17 cellular contexts compared by ENCODE assay signal in genomic region chr7:149281508-149282330, GRCh38. TPM values are rescaled to one million over a fixed set of nuclear protein-coding genes. Genes with fewer than 3 reads are reported as not detected.
A peak's percentile ranks its signal among the peaks of the same experiment; 100 is the strongest.
DNase-seq lines count a peak whose midpoint lies in the region; ATAC-seq, FAIRE-seq and TF ChIP-seq lines count a peak whose summit lies in the region.
"Had no signal": no experiment of that assay in that cellular context is flagged by ENCODE, and none has a peak within 500 bp of the region (broad histone marks: within the 10 kb centered on the region; RNA-seq: fewer than 3 reads in every experiment).

No MANE protein-coding gene starts in this region.

- H3K27me3 Mint-ChIP-seq in activated CD4-positive, alpha-beta T cell treated with anti-CD3 and anti-CD28 coated beads, Interleukin-2, amount 10 ng/mL, durations not matched to agents 24 days and 14 days: no peaks in the 10 kb centered on the region
- H3K27me3 Mint-ChIP-seq: CD4-positive, alpha-beta memory T cell had no signal

- H3K79me1 ChIP-seq in mesenchymal stem cell (replicated peaks; ENCODE audit: low read length, poor library complexity, severe bottlenecking): peaks cover 12% of the 10 kb centered on the region

- H2BK120ac ChIP-seq in mesenchymal stem cell (ENCODE audit: low read depth, low read length): no peak overlapping the region

- H3K9me1 ChIP-seq in K562 (ENCODE audit: control insufficient read depth, insufficient read depth, low read length): no peaks in the 10 kb centered on the region

- no TSS peak for BruUV-seq in K562 (replicated peaks; lab: Mats Ljungman, UMichigan)

- H3K9me3 Mint-ChIP-seq in activated CD4-positive, alpha-beta T cell treated with anti-CD3 and anti-CD28 coated beads, Interleukin-2, amount 10 ng/mL, durations not matched to agents 24 days and 14 days: no peaks in the 10 kb centered on the region
- no peaks in the 10 kb centered on the region for H3K9me3 Mint-ChIP-seq in stimulated activated effector memory CD8-positive, alpha-beta T cell treated with anti-CD3 and anti-CD28 coated beads, Interleukin-12 subunit alpha, Interleukin-12 subunit beta, amount 100 ng/mL, for 72 hours
- H3K9me3 Mint-ChIP-seq: CD4-positive, alpha-beta memory T cell had no signal

- H3K4me1 ChIP-seq in K562 (replicated peaks in 1 of 2; ENCODE audit: control insufficient read depth in 2 of 2, insufficient read depth in 2 of 2, low read length in 2 of 2) (peaks cover 0 to 26% of the 10 kb centered on the region in 2 experiments; a peak in 2 of 5 replicates), mesenchymal stem cell (ENCODE audit: control insufficient read depth, insufficient read depth, low read depth, low read length) (peaks cover 6% of the 10 kb centered on the region)

- no peak for TF ChIP-seq RAD21 in K562 (CRISPR knock-in tag; conservative IDR thresholded peaks at IDR 0.05 in 1 of 2, IDR thresholded peaks at IDR 0.05 in 1 of 2)

- no peak overlapping the region for H2BK12ac ChIP-seq in mesenchymal stem cell (ENCODE audit: low read length in 2 of 2)

- no peak overlapping the region for H2BK5ac ChIP-seq in mesenchymal stem cell (ENCODE audit: low read depth, low read length, poor library complexity, severe bottlenecking)

- no peak overlapping the region for H3K18ac ChIP-seq in mesenchymal stem cell (ENCODE audit: low read depth in 1 of 2, low read length in 2 of 2)

- H3K4me3 ChIP-seq in K562 (no peak overlapping the region), mesenchymal stem cell (ENCODE audit: insufficient read depth in 1 of 2, low read depth in 1 of 2, low read length in 2 of 2) (no peak overlapping the region), coronary artery (no peak overlapping the region)
- H3K4me3 ChIP-seq: BLaER1 had no signal

- in situ Hi-C loops in K562 (cut with MboI): no loop called here

- no peaks in the 10 kb centered on the region for H3K79me2 ChIP-seq in K562 (ENCODE audit: control insufficient read depth, insufficient read depth, low read length)

- no peak for TF ChIP-seq EP300 in K562 (IDR thresholded peaks at IDR 0.05; ENCODE audit: low read length)

- TF ChIP-seq CTCF in K562 (IDR thresholded peaks at IDR 0.05 in 2 of 3, conservative IDR thresholded peaks at IDR 0.05 in 1 of 3; ENCODE audit: insufficient read depth in 2 of 3, low read depth in 1 of 3, low read length in 3 of 3) (no peak), coronary artery (IDR thresholded peaks at IDR 0.05) (no peak)

- H3K4ac ChIP-seq in mesenchymal stem cell (ENCODE audit: low read depth in 1 of 2, low read length in 2 of 2): no peak overlapping the region

- H3K36me3 Mint-ChIP-seq in activated CD4-positive, alpha-beta T cell treated with anti-CD3 and anti-CD28 coated beads, Interleukin-2, amount 10 ng/mL, durations not matched to agents 24 days and 14 days (ENCODE audit: low read depth): peaks cover 40% of the 10 kb centered on the region
- peaks cover 55% of the 10 kb centered on the region for H3K36me3 Mint-ChIP-seq in stimulated activated effector memory CD8-positive, alpha-beta T cell treated with anti-CD3 and anti-CD28 coated beads, Interleukin-12 subunit alpha, Interleukin-12 subunit beta, amount 100 ng/mL, for 72 hours

- H3K4me2 ChIP-seq in K562 (ENCODE audit: insufficient read depth, low read length) (no peak overlapping the region), mesenchymal stem cell (ENCODE audit: low read length, poor library complexity, severe bottlenecking) (no peak overlapping the region)
- H3K4me2 ChIP-seq: BLaER1 had no signal

- H4K8ac ChIP-seq in mesenchymal stem cell (ENCODE audit: low read length): no peak overlapping the region

- H3K9ac ChIP-seq in K562 (ENCODE audit: insufficient read depth in 1 of 2, low read depth in 2 of 2, low read length in 2 of 2) (no peak overlapping the region), mesenchymal stem cell (ENCODE audit: low read length) (no peak overlapping the region)
- H3K9ac ChIP-seq: BLaER1 had no signal

- CTCF ChIA-PET in K562 (lab: Yijun Ruan, JAX; ENCODE audit: low intra/inter-chr PET ratio): no interaction called here

- peak overlapping the region; percentile 23 for H4K91ac ChIP-seq in mesenchymal stem cell (ENCODE audit: low read length)

- intact Hi-C loops in activated CD4-positive, alpha-beta T cell treated with anti-CD3 and anti-CD28 coated beads, Interleukin-2, amount 10 ng/mL, durations not matched to agents 24 days and 14 days (cut with micrococcal nuclease): loop anchor here (10.0 kb wide), 1 partner anchor 343 kb away; no protein-coding TSS in a partner anchor
- intact Hi-C loops in K562 (cut with micrococcal nuclease): no loop called here
- intact Hi-C loops in left cardiac atrium (cut with DNase I): no loop called here

- DNase-seq in activated CD4-positive, alpha-beta T cell treated with anti-CD3 and anti-CD28 coated beads, Interleukin-2, amount 10 ng/mL, durations not matched to agents 24 days and 14 days: peak; percentile 56
- DNase-seq in activated CD4-positive, alpha-beta T cell treated with anti-CD3 and anti-CD28 coated beads for 1 hour: no peak
- DNase-seq in K562 (ENCODE audit: extremely low read depth in 1 of 4, low spot score in 3 of 4) (no peak), mesenchymal stem cell (no peak), NCI-H524 treated with DMSO at 0.1 percent for 48 hours (lab: John Stamatoyannopoulos, UW) (no peak), coronary artery (ENCODE audit: low spot score) (no peak), left cardiac atrium (no peak)
- no peak for DNase-seq in stimulated activated effector memory CD8-positive, alpha-beta T cell treated with anti-CD3 and anti-CD28 coated beads, Interleukin-12 subunit alpha, Interleukin-12 subunit beta, amount 100 ng/mL, for 72 hours (ENCODE audit: low spot score in 2 of 2)
- DNase-seq: 8988T; CD4-positive, alpha-beta memory T cell; DMS79 treated with DMSO at 0.1 percent for 48 hours; GF-D8; HCEC 1CT had no signal

- H4K20me1 ChIP-seq in K562 (replicated peaks; ENCODE audit: control insufficient read depth, insufficient read depth, low read length): peaks cover 13% of the 10 kb centered on the region

- peaks cover 21% of the 10 kb centered on the region for H3K4me1 Mint-ChIP-seq in activated CD4-positive, alpha-beta T cell treated with anti-CD3 and anti-CD28 coated beads, Interleukin-2, amount 10 ng/mL, durations not matched to agents 24 days and 14 days
- peaks cover 29% of the 10 kb centered on the region for H3K4me1 Mint-ChIP-seq in stimulated activated effector memory CD8-positive, alpha-beta T cell treated with anti-CD3 and anti-CD28 coated beads, Interleukin-12 subunit alpha, Interleukin-12 subunit beta, amount 100 ng/mL, for 72 hours

- no peak overlapping the region for H2BK15ac ChIP-seq in mesenchymal stem cell (ENCODE audit: low read depth, poor library complexity, severe bottlenecking)

- 44% methylated on average over 57 of the region's 59 CpGs for WGBS in K562 (ENCODE audit: insufficient coverage, low coverage, missing lambda C conversion rate)
- WGBS in mesenchymal stem cell: 98% methylated on average over 59 of the region's 59 CpGs

- H2AFZ ChIP-seq in K562 (ENCODE audit: low read depth, low read length) (no peak overlapping the region), mesenchymal stem cell (ENCODE audit: low read depth, low read length) (no peak overlapping the region)

- H3K4me3 Mint-ChIP-seq in activated CD4-positive, alpha-beta T cell treated with anti-CD3 and anti-CD28 coated beads, Interleukin-2, amount 10 ng/mL, durations not matched to agents 24 days and 14 days: no peak overlapping the region
- H3K4me3 Mint-ChIP-seq in stimulated activated effector memory CD8-positive, alpha-beta T cell treated with anti-CD3 and anti-CD28 coated beads, Interleukin-12 subunit alpha, Interleukin-12 subunit beta, amount 100 ng/mL, for 72 hours: no peak overlapping the region
- H3K4me3 Mint-ChIP-seq: CD14-positive monocyte had no signal

- no peak for ATAC-seq in K562
- no peak for ATAC-seq in stimulated activated effector memory CD8-positive, alpha-beta T cell treated with anti-CD3 and anti-CD28 coated beads, Interleukin-12 subunit alpha, Interleukin-12 subunit beta, amount 100 ng/mL, for 72 hours
- no peak for ATAC-seq in left cardiac atrium

- H3K23ac ChIP-seq in mesenchymal stem cell (ENCODE audit: low read length in 2 of 2): no peak overlapping the region

- H3K9me3 ChIP-seq in K562 (replicated peaks; ENCODE audit: control insufficient read depth, insufficient read depth, low read depth, low read length) (no peaks in the 10 kb centered on the region), mesenchymal stem cell (ENCODE audit: control insufficient read depth, low read length) (no peaks in the 10 kb centered on the region)
- H3K9me3 ChIP-seq: BLaER1 had no signal

- H3K27me3 ChIP-seq in K562 (ENCODE audit: control insufficient read depth in 2 of 2, insufficient read depth in 2 of 2, low read length in 2 of 2) (peaks cover 41 to 79% of the 10 kb centered on the region in 2 experiments), mesenchymal stem cell (ENCODE audit: control insufficient read depth in 1 of 2, insufficient read depth in 1 of 2, low read length in 2 of 2) (no peaks in the 10 kb centered on the region)
- H3K27me3 ChIP-seq: BLaER1 had no signal

- no peak overlapping the region for H3K14ac ChIP-seq in mesenchymal stem cell (ENCODE audit: low read length in 2 of 2)

- no peak for TF ChIP-seq POLR2A in K562 (conservative IDR thresholded peaks at IDR 0.05)

- peaks cover 8% of the 10 kb centered on the region; the same call in 1 of the 3 replicates for H3K36me3 ChIP-seq in K562 (ENCODE audit: control insufficient read depth, insufficient read depth, low read length)
- peaks cover 58 to 66% of the 10 kb centered on the region in 2 experiments for H3K36me3 ChIP-seq in mesenchymal stem cell (ENCODE audit: control insufficient read depth in 1 of 2, insufficient read depth in 2 of 2, low read depth in 1 of 2, low read length in 2 of 2)

- no peak overlapping the region for H2AK5ac ChIP-seq in mesenchymal stem cell (ENCODE audit: low read length, severe bottlenecking)

- H3K27ac Mint-ChIP-seq in activated CD4-positive, alpha-beta T cell treated with anti-CD3 and anti-CD28 coated beads, Interleukin-2, amount 10 ng/mL, durations not matched to agents 24 days and 14 days: no peak overlapping the region
- H3K27ac Mint-ChIP-seq in stimulated activated effector memory CD8-positive, alpha-beta T cell treated with anti-CD3 and anti-CD28 coated beads, Interleukin-12 subunit alpha, Interleukin-12 subunit beta, amount 100 ng/mL, for 72 hours: peak overlapping the region; percentile 12
- H3K27ac Mint-ChIP-seq: CD14-positive monocyte had no signal

- no peak overlapping the region for H3K27ac ChIP-seq in K562 (ENCODE audit: extremely low read depth, low read depth, low read length)
- H3K27ac ChIP-seq in mesenchymal stem cell (ENCODE audit: low read length, poor library complexity, severe bottlenecking): no peak overlapping the region
- H3K27ac ChIP-seq in coronary artery: no peak overlapping the region
- H3K27ac ChIP-seq: BLaER1, HL-60 had no signal

- POLR2A ChIA-PET in K562 (lab: Yijun Ruan, JAX): interaction anchor here (0.6 kb wide), 1 partner anchor 18 kb away, joined by 5 read pairs; no protein-coding TSS in a partner anchor

- no peak for FAIRE-seq in K562 (lab: Jason Lieb, UNC)
- FAIRE-seq: H54 had no signal

RNA-seq across cellular contexts. Expression of gene ZNF783, which starts 19.7 kb away (rescaled TPM):
- 27.2 and 27.4 TPM in 2 replicates for total RNA-seq in activated CD4-positive, alpha-beta T cell treated with anti-CD3 and anti-CD28 coated beads, Interleukin-2, amount 10 ng/mL, durations not matched to agents 24 days and 14 days
- total RNA-seq in K562 (2011; cell fraction: chromatin; rRNA removed; ENCODE audit: low replicate concordance): 23.2 and 45.5 TPM in 2 replicates
- total RNA-seq in K562 (2011; cell fraction: nucleolus; rRNA removed): 23.9 and 27.2 TPM in 2 replicates
- total RNA-seq in K562 (2011; cell fraction: nucleoplasm; rRNA removed): 21.1 and 22.8 TPM in 2 replicates
- total RNA-seq in K562 (2014; rRNA removed) (6.9 and 7.8 TPM in 2 replicates), K562 (2014; rRNA removed; fragmentation: Illumina TruSeq; extraction: Trizol) (3.1 and 3.2 TPM in 2 replicates), K562 (2015; rRNA removed; fragmentation: Illumina TruSeq; extraction: Trizol) (5.0 and 5.1 TPM in 2 replicates), K562 (2021) (9.5 and 11.2 TPM in 2 replicates), left cardiac atrium (1 to 10 TPM; 5.8 to 8.6 TPM)
- polyA plus RNA-seq in K562 (2011; rRNA removed) (8.9 and 10.0 TPM in 2 replicates), K562 (2014; fragmentation: Illumina TruSeq; extraction: Trizol) (5.1 and 5.4 TPM in 2 replicates), K562 (2014; fragmentation: Nextera tagmentation; extraction: Ambion mirVana) (1 to 10 TPM in 1 of 2 experiments, under 1 TPM in 1; 0.66 to 1.4 TPM), K562 (2014; rRNA removed) (9.3 and 10.2 TPM in 2 replicates)
- polyA plus RNA-seq in K562 (2011; cell fraction: cytosol; rRNA removed): 9.5 and 9.8 TPM in 2 replicates
- polyA plus RNA-seq in K562 (2011; cell fraction: nucleus; rRNA removed): 42.7 and 51.9 TPM in 2 replicates
- polyA plus RNA-seq in K562 (2012): 4.8 and 8.8 TPM in 2 replicates
- 4.7 and 5.2 TPM in 2 replicates for polyA minus RNA-seq in K562 (2011; rRNA and poly(A)+ RNA removed)
- 4.0 and 4.6 TPM in 2 replicates for polyA minus RNA-seq in K562 (2011; cell fraction: cytosol; rRNA and poly(A)+ RNA removed)
- polyA minus RNA-seq in K562 (2011; cell fraction: nucleus; rRNA and poly(A)+ RNA removed): 9.8 and 14.9 TPM in 2 replicates
- polyA plus RNA-seq in mesenchymal stem cell (2013, experiment 1 of 2): 3.7 TPM
- 3.5 TPM for polyA plus RNA-seq in mesenchymal stem cell (2013, experiment 2 of 2)

RNA-seq across cellular contexts. Expression of gene ZNF212, which starts 42.3 kb away (rescaled TPM):
- 18.0 and 18.7 TPM in 2 replicates for total RNA-seq in activated CD4-positive, alpha-beta T cell treated with anti-CD3 and anti-CD28 coated beads, Interleukin-2, amount 10 ng/mL, durations not matched to agents 24 days and 14 days
- total RNA-seq in K562 (2011; cell fraction: chromatin; rRNA removed; ENCODE audit: low replicate concordance): 27.2 and 40.3 TPM in 2 replicates
- 25.4 and 28.3 TPM in 2 replicates for total RNA-seq in K562 (2011; cell fraction: nucleolus; rRNA removed)
- 21.7 and 25.2 TPM in 2 replicates for total RNA-seq in K562 (2011; cell fraction: nucleoplasm; rRNA removed)
- total RNA-seq in K562 (2014; rRNA removed): 10.2 and 10.7 TPM in 2 replicates
- total RNA-seq in K562 (2014; rRNA removed; fragmentation: Illumina TruSeq; extraction: Trizol): 6.5 and 7.1 TPM in 2 replicates
- 5.6 and 6.3 TPM in 2 replicates for total RNA-seq in K562 (2015; rRNA removed; fragmentation: Illumina TruSeq; extraction: Trizol)
- 18.0 and 21.4 TPM in 2 replicates for total RNA-seq in K562 (2021)
- polyA plus RNA-seq in K562 (2011; rRNA removed): 7.2 and 13.3 TPM in 2 replicates
- 5.8 and 8.6 TPM in 2 replicates for polyA plus RNA-seq in K562 (2011; cell fraction: cytosol; rRNA removed)
- 21.0 and 21.8 TPM in 2 replicates for polyA plus RNA-seq in K562 (2011; cell fraction: nucleus; rRNA removed)
- polyA plus RNA-seq in K562 (2012): 13.3 and 14.1 TPM in 2 replicates
- 11.2 and 14.2 TPM in 2 replicates for polyA plus RNA-seq in K562 (2014; fragmentation: Illumina TruSeq; extraction: Trizol)
- polyA plus RNA-seq in K562 (2014; fragmentation: Nextera tagmentation; extraction: Ambion mirVana): 1 to 10 TPM; 1.8 to 1.9 TPM
- polyA plus RNA-seq in K562 (2014; rRNA removed): 11.6 and 14.1 TPM in 2 replicates
- 5.9 and 6.0 TPM in 2 replicates for polyA minus RNA-seq in K562 (2011; rRNA and poly(A)+ RNA removed)
- 4.8 and 5.8 TPM in 2 replicates for polyA minus RNA-seq in K562 (2011; cell fraction: cytosol; rRNA and poly(A)+ RNA removed)
- 7.9 and 12.3 TPM in 2 replicates for polyA minus RNA-seq in K562 (2011; cell fraction: nucleus; rRNA and poly(A)+ RNA removed)
- 3.1 TPM for polyA plus RNA-seq in mesenchymal stem cell (2013, experiment 1 of 2)
- polyA plus RNA-seq in mesenchymal stem cell (2013, experiment 2 of 2): 2.8 TPM
- total RNA-seq in left cardiac atrium: 1 to 10 TPM; 4.9 to 6.0 TPM
